ENCODE assay signal across 2 cellular contexts in genomic region chr6:18503187-18503586, GRCh38.
TF ChIP-seq lines count a peak whose summit lies in the region.

No MANE protein-coding gene starts in this region.

TF ChIP-seq in K562, 482 proteins besides CTCF, POLR2A, EP300 and RAD21:
- TF ChIP-seq LARP7 (IDR thresholded peaks at IDR 0.05): no peak
- TF ChIP-seq IRF2 (CRISPR knock-in tag; IDR thresholded peaks at IDR 0.05): no peak
- no peak for TF ChIP-seq ELK1 (CRISPR knock-in tag; IDR thresholded peaks at IDR 0.05)
- peak; percentile 89 for TF ChIP-seq ZNF79 (CRISPR knock-in tag; IDR thresholded peaks at IDR 0.05; ENCODE audit: low read depth)
- TF ChIP-seq GTF2F1 (IDR thresholded peaks at IDR 0.05; ENCODE audit: low read depth, low read length): no peak
- no peak for TF ChIP-seq ILF3 (IDR thresholded peaks at IDR 0.05; ENCODE audit: borderline replicate concordance)
- TF ChIP-seq NFATC3 (IDR thresholded peaks at IDR 0.05): no peak
- TF ChIP-seq PURB (CRISPR knock-in tag; IDR thresholded peaks at IDR 0.05; ENCODE audit: low read depth): no peak
- TF ChIP-seq ZNF75A (CRISPR knock-in tag; IDR thresholded peaks at IDR 0.05): no peak
- TF ChIP-seq ZBTB34 (CRISPR knock-in tag; IDR thresholded peaks at IDR 0.05): no peak
- TF ChIP-seq HOXB6 (CRISPR knock-in tag; IDR thresholded peaks at IDR 0.05; ENCODE audit: borderline replicate concordance): no peak
- no peak for TF ChIP-seq TRIM24 (IDR thresholded peaks at IDR 0.05)
- no peak for TF ChIP-seq MAFG (tag; conservative IDR thresholded peaks at IDR 0.05)
- TF ChIP-seq SREBF1 (IDR thresholded peaks at IDR 0.05; ENCODE audit: borderline replicate concordance, low read depth, low read length): no peak
- TF ChIP-seq ZBTB1 (CRISPR knock-in tag; IDR thresholded peaks at IDR 0.05; ENCODE audit: borderline replicate concordance, low read depth): no peak
- peak; percentile 31 for TF ChIP-seq RBM25 (IDR thresholded peaks at IDR 0.05; ENCODE audit: low read depth, low read length, severe bottlenecking)
- TF ChIP-seq CBX5 (IDR thresholded peaks at IDR 0.05; ENCODE audit: borderline replicate concordance, low read depth): no peak
- TF ChIP-seq C11orf30 (IDR thresholded peaks at IDR 0.05; ENCODE audit: low read depth): peak; percentile 29; the same call in 1 of the 2 replicates
- TF ChIP-seq ZNF316 (IDR thresholded peaks at IDR 0.05): peak; percentile 52
- TF ChIP-seq HDAC8 (tag; IDR thresholded peaks at IDR 0.05): no peak
- no peak for TF ChIP-seq ZNF174 (CRISPR knock-in tag; IDR thresholded peaks at IDR 0.05)
- no peak for TF ChIP-seq FUS (optimal IDR thresholded peaks at IDR 0.05; ENCODE audit: low read depth, low read length)

TF ChIP-seq in HepG2, 621 proteins besides CTCF, POLR2A, EP300 and RAD21 (continued from another document):
- 0 out of 2 replicates have a peak, but pooled peaks have one; percentile 37 for TF ChIP-seq YEATS4 (CRISPR knock-in tag; IDR thresholded peaks at IDR 0.05; ENCODE audit: borderline replicate concordance)
- TF ChIP-seq MAFF (IDR thresholded peaks at IDR 0.05; ENCODE audit: low read depth, low read length): peak; percentile 28; the same call in 1 of the 2 replicates
- no peak for TF ChIP-seq SMARCE1 (IDR thresholded peaks at IDR 0.05; ENCODE audit: borderline replicate concordance)
- TF ChIP-seq SOX5 (CRISPR knock-in tag; IDR thresholded peaks at IDR 0.05; ENCODE audit: borderline replicate concordance): no peak
- 0 out of 2 replicates have a peak, but pooled peaks have one; percentile 0 for TF ChIP-seq ZSCAN5A (CRISPR knock-in tag; IDR thresholded peaks at IDR 0.05; ENCODE audit: borderline replicate concordance)
- TF ChIP-seq UBTF (CRISPR knock-in tag; IDR thresholded peaks at IDR 0.05): no peak
- TF ChIP-seq MBNL3 (CRISPR knock-in tag; conservative IDR thresholded peaks at IDR 0.05): no peak
- no peak for TF ChIP-seq ZSCAN21 (CRISPR knock-in tag; IDR thresholded peaks at IDR 0.05; ENCODE audit: borderline replicate concordance)
- peak in 1 of 2 experiments; percentile 58; a peak in 3 of 4 replicates for TF ChIP-seq MAFK (conservative IDR thresholded peaks at IDR 0.05 in 1 of 2, IDR thresholded peaks at IDR 0.05 in 1 of 2; ENCODE audit: low read length in 2 of 2)
- TF ChIP-seq ZNF546 (CRISPR knock-in tag; conservative IDR thresholded peaks at IDR 0.05): no peak
- TF ChIP-seq KLF15 (CRISPR knock-in tag; IDR thresholded peaks at IDR 0.05; ENCODE audit: borderline replicate concordance): no peak
- no peak for TF ChIP-seq ZNF816 (CRISPR knock-in tag; IDR thresholded peaks at IDR 0.05; ENCODE audit: borderline replicate concordance)
- TF ChIP-seq ZSCAN12 (CRISPR knock-in tag; IDR thresholded peaks at IDR 0.05): no peak
- TF ChIP-seq ZBTB25 (CRISPR knock-in tag; IDR thresholded peaks at IDR 0.05): no peak
- no peak for TF ChIP-seq SMYD3 (CRISPR knock-in tag; IDR thresholded peaks at IDR 0.05)
- no peak for TF ChIP-seq LCORL (IDR thresholded peaks at IDR 0.05)
- 0 out of 2 replicates have a peak, but pooled peaks have one; percentile 5 for TF ChIP-seq LCORL (CRISPR knock-in tag; IDR thresholded peaks at IDR 0.05)
- no peak for TF ChIP-seq PRDM4 (CRISPR knock-in tag; IDR thresholded peaks at IDR 0.05; ENCODE audit: borderline replicate concordance)
- TF ChIP-seq IRF1 (CRISPR knock-in tag; IDR thresholded peaks at IDR 0.05; ENCODE audit: low read depth): no peak
- no peak for TF ChIP-seq HNRNPL (IDR thresholded peaks at IDR 0.05; ENCODE audit: low read depth, low read length)
- no peak for TF ChIP-seq AFF4 (CRISPR knock-in tag; IDR thresholded peaks at IDR 0.05)
- no peak for TF ChIP-seq MXI1 (IDR thresholded peaks at IDR 0.05; ENCODE audit: borderline replicate concordance, low read depth, low read length)
- TF ChIP-seq MXD4 (CRISPR knock-in tag; IDR thresholded peaks at IDR 0.05): no peak
- TF ChIP-seq PRDM10 (CRISPR knock-in tag; IDR thresholded peaks at IDR 0.05; ENCODE audit: low read depth): no peak
- no peak for TF ChIP-seq ZNF383 (CRISPR knock-in tag; IDR thresholded peaks at IDR 0.05; ENCODE audit: borderline replicate concordance)
- TF ChIP-seq ZNF20 (CRISPR knock-in tag; IDR thresholded peaks at IDR 0.05): 0 out of 2 replicates have a peak, but pooled peaks have one; percentile 34
